29 cellular contexts compared by ENCODE assay signal in genomic region chr9:29062446-29062845, GRCh38.
DNase-seq lines count a peak whose midpoint lies in the region; TF ChIP-seq lines count a peak whose summit lies in the region.
"Had no signal": no experiment of that assay in that cellular context is flagged by ENCODE, and none has a peak within 500 bp of the region (broad histone marks: within the 10 kb centered on the region; RNA-seq: fewer than 3 reads in every experiment).

No MANE protein-coding gene starts in this region.

- TF ChIP-seq EP300 in neural cell (conservative IDR thresholded peaks at IDR 0.05; ENCODE audit: poor library complexity, severe bottlenecking), result no peak

- H3K4me1 ChIP-seq in SJCRH30, result peaks cover 13% of the 10 kb centered on the region
- H3K4me1 ChIP-seq: A549; BE2C; BLaER1; BLaER1 treated with 17β-estradiol and CSF1 and Interleukin-3, amounts not matched to agents 10 nM and 100 nM; Caco-2 had no signal

- H3K9me2 ChIP-seq in neural cell (ENCODE audit: insufficient read depth, low read length), result no peaks in the 10 kb centered on the region

- H3K9me3 ChIP-seq in SJCRH30 (replicated peaks) (peaks cover 3% of the 10 kb centered on the region; the same call in 1 of the 2 replicates), neural cell (ENCODE audit: low read length) (no peaks in the 10 kb centered on the region)
- H3K9me3 ChIP-seq: A549; BE2C; BLaER1; BLaER1 treated with 17β-estradiol and CSF1 and Interleukin-3, amounts not matched to agents 10 nM and 100 nM; Caco-2 had no signal

- no peaks in the 10 kb centered on the region for H3F3A ChIP-seq in neural cell (ENCODE audit: insufficient read depth, low read length, poor library complexity, severe bottlenecking)

- peak overlapping the region; percentile 72 for H3K27ac ChIP-seq in SJCRH30
- H3K27ac ChIP-seq in neural cell (ENCODE audit: low read length), result peak overlapping the region; percentile 56
- H3K27ac ChIP-seq: 22Rv1; A549; BLaER1; BLaER1 treated with 17β-estradiol and CSF1 and Interleukin-3, amounts not matched to agents 10 nM and 100 nM; C4-2B had no signal

- no peak overlapping the region for H2AFZ ChIP-seq in neural cell (ENCODE audit: low read depth, low read length)

- H4K20me1 ChIP-seq in neural cell (ENCODE audit: insufficient read depth), result no peaks in the 10 kb centered on the region
- H4K20me1 ChIP-seq: BLaER1; BLaER1 treated with 17β-estradiol and CSF1 and Interleukin-3, amounts not matched to agents 10 nM and 100 nM had no signal

- no peak for TF ChIP-seq CTCF in neural cell (IDR thresholded peaks at IDR 0.05; ENCODE audit: poor library complexity, severe bottlenecking)

- H3K9ac ChIP-seq in neural cell (ENCODE audit: low read length), result no peak overlapping the region
- H3K9ac ChIP-seq: BLaER1; BLaER1 treated with 17β-estradiol and CSF1 and Interleukin-3, amounts not matched to agents 10 nM and 100 nM had no signal

- DNase-seq in SJCRH30, result no peak
- no peak for DNase-seq in NCI-H1436 (lab: John Stamatoyannopoulos, UW)
- DNase-seq in activated naive CD4-positive, alpha-beta T cell treated with Interleukin-2 at 50 U/mL for 16 hours, result no peak
- DNase-seq: 8988T; ACHN; AML-193; BE2C; C1 segment of cervical spinal cord; Caco-2; Calu3; CD4-positive, alpha-beta memory T cell; CD4-positive, alpha-beta T cell; CD4-positive, CD25-positive, alpha-beta regulatory T cell; CD8-positive, alpha-beta memory T cell; CD8-positive, alpha-beta T cell; COR-L47; DMS 273 treated with DMSO at 0.1 percent for 48 hours; DMS153; DMS53; DMS79; DMS79 treated with DMSO at 0.1 percent for 48 hours; DND-41; EL had no signal

- H3K4me2 ChIP-seq in neural cell (ENCODE audit: low read length), result no peak overlapping the region
- H3K4me2 ChIP-seq: A549; BLaER1; BLaER1 treated with 17β-estradiol and CSF1 and Interleukin-3, amounts not matched to agents 10 nM and 100 nM had no signal

- H3K36me3 ChIP-seq in SJCRH30, result no peaks in the 10 kb centered on the region
- H3K36me3 ChIP-seq in neural cell (ENCODE audit: insufficient read depth, low read length), result no peaks in the 10 kb centered on the region
- H3K36me3 ChIP-seq: BE2C; BLaER1; BLaER1 treated with 17β-estradiol and CSF1 and Interleukin-3, amounts not matched to agents 10 nM and 100 nM had no signal

- H3K27me3 ChIP-seq in SJCRH30 (no peaks in the 10 kb centered on the region), neural cell (ENCODE audit: insufficient read depth, low read depth, low read length) (no peaks in the 10 kb centered on the region)
- H3K27me3 ChIP-seq: BE2C; BLaER1; BLaER1 treated with 17β-estradiol and CSF1 and Interleukin-3, amounts not matched to agents 10 nM and 100 nM had no signal

- no peak for TF ChIP-seq RAD21 in neural cell (conservative IDR thresholded peaks at IDR 0.05)

- H3K4me3 ChIP-seq in SJCRH30, result no peak overlapping the region
- no peak overlapping the region for H3K4me3 ChIP-seq in neural cell (ENCODE audit: low read length)
- H3K4me3 ChIP-seq: A549; BLaER1; BLaER1 treated with 17β-estradiol and CSF1 and Interleukin-3, amounts not matched to agents 10 nM and 100 nM had no signal

- H3K79me2 ChIP-seq in neural cell (replicated peaks; ENCODE audit: insufficient read depth, low read length), result no peaks in the 10 kb centered on the region

TF ChIP-seq in neural cell, 6 proteins besides CTCF, POLR2A, EP300 and RAD21:
- TF ChIP-seq TAF1 (IDR thresholded peaks at IDR 0.05; ENCODE audit: low read depth), result no peak
- peak; percentile 93 for TF ChIP-seq REST (IDR thresholded peaks at IDR 0.05; ENCODE audit: borderline replicate concordance)
- TF ChIP-seq POLR2AphosphoS5 (IDR thresholded peaks at IDR 0.05), result peak; percentile 11
- TF ChIP-seq EZH2 (IDR thresholded peaks at IDR 0.05; ENCODE audit: borderline replicate concordance, insufficient read depth, low read length, poor library complexity, severe bottlenecking), result no peak
- no peak for TF ChIP-seq SMC3 (conservative IDR thresholded peaks at IDR 0.05; ENCODE audit: poor library complexity)
- no peak for TF ChIP-seq MXI1 (conservative IDR thresholded peaks at IDR 0.05; ENCODE audit: poor library complexity, severe bottlenecking)
